8 cellular contexts compared by ENCODE assay signal in the genomic region with DNA sequence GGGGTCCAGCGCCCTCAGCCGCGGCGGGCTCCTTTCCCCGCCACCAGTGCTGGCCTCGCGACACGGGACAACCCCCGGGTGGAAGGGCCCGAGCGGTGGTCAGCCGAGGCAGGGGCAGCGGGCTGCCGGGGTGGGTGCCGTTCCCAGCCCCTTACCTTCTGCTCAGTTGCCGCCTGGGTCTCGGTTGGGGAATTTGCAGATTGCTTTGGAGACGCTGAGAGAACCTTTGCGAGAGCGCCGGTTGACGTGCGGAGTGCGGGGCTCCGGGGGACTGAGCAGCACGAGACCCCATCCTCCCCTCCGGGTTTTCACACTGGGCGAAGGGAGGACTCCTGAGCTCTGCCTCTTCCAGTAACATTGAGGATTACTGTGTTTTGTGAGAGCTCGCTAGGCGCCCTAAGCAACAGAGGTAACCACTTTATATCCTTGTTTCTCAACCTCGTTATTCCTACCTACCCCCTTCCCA. TPM values are rescaled to one million over a fixed set of nuclear protein-coding genes. Genes with fewer than 3 reads are reported as not detected.
DNase-seq lines count a peak whose midpoint lies in the region; ATAC-seq, FAIRE-seq and TF ChIP-seq lines count a peak whose summit lies in the region.

No MANE protein-coding gene starts in this region.

- H3K9me3 Mint-ChIP-seq in activated CD4-positive, alpha-beta memory T cell treated with anti-CD3 and anti-CD28 coated beads for 36 hours, result no peaks in the 10 kb centered on the region

- peak; percentile 23 for DNase-seq in activated CD4-positive, alpha-beta memory T cell treated with anti-CD3 and anti-CD28 coated beads for 36 hours
- DNase-seq in right cardiac atrium (no peak), smooth muscle cell (lab: John Stamatoyannopoulos, UW; ENCODE audit: unreplicated experiment) (no peak), hypothalamus (lab: John Stamatoyannopoulos, UW) (no peak), NCI-H2227 (lab: John Stamatoyannopoulos, UW; ENCODE audit: unreplicated experiment) (no peak), GM12892 (ENCODE audit: insufficient read length) (no peak)

- peak overlapping the region; percentile 94 for H3K4me3 Mint-ChIP-seq in activated CD4-positive, alpha-beta memory T cell treated with anti-CD3 and anti-CD28 coated beads for 36 hours

- TF ChIP-seq POLR2A in GM12892 (IDR thresholded peaks at IDR 0.05; ENCODE audit: low read depth, low read length), result no peak

- peaks cover 12% of the 10 kb centered on the region for H3K36me3 Mint-ChIP-seq in activated CD4-positive, alpha-beta memory T cell treated with anti-CD3 and anti-CD28 coated beads for 36 hours

- POLR2A ChIA-PET in activated CD4-positive, alpha-beta memory T cell treated with anti-CD3 and anti-CD28 coated beads for 36 hours (lab: Charles Lee), result interaction anchor here (0.8 to 1.5 kb wide), 3 partner anchors 11 to 506 kb away, joined by 3 to 6 read pairs (median 6); a partner anchor contains a TSS

- peak; percentile 17 for ATAC-seq in GM18907 (IDR thresholded peaks at IDR 0.05; ENCODE audit: unreplicated experiment)
- ATAC-seq in HG02852 (IDR thresholded peaks at IDR 0.05; ENCODE audit: unreplicated experiment), result peak; percentile 10
- ATAC-seq in right cardiac atrium, result no peak

- TF ChIP-seq CTCF in smooth muscle cell (IDR thresholded peaks at IDR 0.05; ENCODE audit: borderline replicate concordance, insufficient read depth, poor library complexity, severe bottlenecking), result no peak

- no peaks in the 10 kb centered on the region for H3K27me3 Mint-ChIP-seq in activated CD4-positive, alpha-beta memory T cell treated with anti-CD3 and anti-CD28 coated beads for 36 hours

- intact Hi-C loops in activated CD4-positive, alpha-beta memory T cell treated with anti-CD3 and anti-CD28 coated beads for 36 hours (cut with micrococcal nuclease), result no loop called here
- intact Hi-C loops in right cardiac atrium (cut with DNase I), result loop anchor here in 2 of 4 donors (10.0 kb wide), 1 partner anchor 102 kb away; no protein-coding TSS in a partner anchor

- FAIRE-seq in GM12892 (lab: Jason Lieb, UNC), result no peak

- peaks cover 7% of the 10 kb centered on the region for H3K4me1 ChIP-seq in right cardiac atrium (ENCODE audit: control insufficient read depth, insufficient read depth, low read length)
- H3K4me1 ChIP-seq in smooth muscle cell (ENCODE audit: low read depth), result peaks cover 6% of the 10 kb centered on the region

- H4K20me1 ChIP-seq in smooth muscle cell (ENCODE audit: low read depth), result no peaks in the 10 kb centered on the region

- H3K9me3 ChIP-seq in right cardiac atrium (ENCODE audit: control insufficient read depth, low read length), result no peaks in the 10 kb centered on the region
- no peaks in the 10 kb centered on the region for H3K9me3 ChIP-seq in smooth muscle cell (replicated peaks; ENCODE audit: low read depth)

- no peaks in the 10 kb centered on the region for H3F3A ChIP-seq in smooth muscle cell (ENCODE audit: low read depth)

- WGBS in right cardiac atrium, result under 1% methylated on average over 31 of the region's 31 CpGs
- 4% methylated on average over 31 of the region's 31 CpGs for WGBS in smooth muscle cell (ENCODE audit: low lambda C conversion rate)

- H3K4me3 ChIP-seq in right cardiac atrium (ENCODE audit: low read length), result peak overlapping the region; percentile 79
- H3K4me3 ChIP-seq in smooth muscle cell, result peak overlapping the region; percentile 82

- peak overlapping the region; percentile 85 for H3K9ac ChIP-seq in smooth muscle cell (ENCODE audit: low read depth)

- peak overlapping the region; percentile 93 for H3K27ac ChIP-seq in right cardiac atrium (ENCODE audit: low read length)
- H3K27ac ChIP-seq in smooth muscle cell (ENCODE audit: low read depth), result peak overlapping the region; percentile 67

- no peaks in the 10 kb centered on the region for H3K27me3 ChIP-seq in right cardiac atrium (ENCODE audit: control insufficient read depth, insufficient read depth)
- no peaks in the 10 kb centered on the region for H3K27me3 ChIP-seq in smooth muscle cell (ENCODE audit: low read depth)

- H3K79me2 ChIP-seq in smooth muscle cell (ENCODE audit: low read depth), result peaks cover 8% of the 10 kb centered on the region

- H3K4me2 ChIP-seq in smooth muscle cell, result peak overlapping the region; percentile 95

- CTCF ChIA-PET in activated CD4-positive, alpha-beta memory T cell treated with anti-CD3 and anti-CD28 coated beads for 36 hours (lab: Charles Lee), result interaction anchor here (1.2 to 5.0 kb wide), 4 partner anchors 10 to 209 kb away, joined by 5 to 25 read pairs (median 11); a partner anchor contains a TSS

- H3K4me1 Mint-ChIP-seq in activated CD4-positive, alpha-beta memory T cell treated with anti-CD3 and anti-CD28 coated beads for 36 hours (ENCODE audit: low read depth), result peaks cover 41% of the 10 kb centered on the region

- H2AFZ ChIP-seq in smooth muscle cell (ENCODE audit: low read depth), result no peak overlapping the region

- H3K36me3 ChIP-seq in smooth muscle cell (ENCODE audit: low read depth), result no peaks in the 10 kb centered on the region

- no peak overlapping the region for H3K27ac Mint-ChIP-seq in activated CD4-positive, alpha-beta memory T cell treated with anti-CD3 and anti-CD28 coated beads for 36 hours

RNA-seq across cellular contexts. Expression of a gene that starts 0.4 kb away (rescaled TPM):
- total RNA-seq in activated CD4-positive, alpha-beta memory T cell treated with anti-CD3 and anti-CD28 coated beads for 36 hours, result 10 to 100 TPM; 17.7 to 19.8 TPM
- total RNA-seq in right cardiac atrium (10 to 100 TPM in 1 of 4 donors, 1 to 10 TPM in 3; 7.7 to 10.5 (median 8.4) TPM), smooth muscle cell (20.6 and 24.9 TPM in 2 replicates)
- polyA plus RNA-seq in right cardiac atrium (7.4 TPM), smooth muscle cell (13.7 and 15.8 TPM in 2 replicates)
- polyA plus RNA-seq in GM12892 (2012; ENCODE audit: missing spikeins), result 5.6 TPM

RNA-seq across cellular contexts. Expression of a gene that starts 0.9 kb away (rescaled TPM):
- 10 to 100 TPM; 12.3 to 12.4 TPM for total RNA-seq in activated CD4-positive, alpha-beta memory T cell treated with anti-CD3 and anti-CD28 coated beads for 36 hours
- total RNA-seq in right cardiac atrium, result 1 to 10 TPM; 4.6 to 5.8 (median 4.9) TPM
- polyA plus RNA-seq in right cardiac atrium, result 2.9 TPM
- 9.0 and 9.5 TPM in 2 replicates for total RNA-seq in smooth muscle cell
- polyA plus RNA-seq in smooth muscle cell, result 5.3 and 8.2 TPM in 2 replicates
- polyA plus RNA-seq in GM12892 (2012; ENCODE audit: missing spikeins), result 6.5 TPM

RNA-seq across cellular contexts. Expression of a gene that starts 27.7 kb away (rescaled TPM):
- 1 to 10 TPM; 2.9 to 3.0 TPM for total RNA-seq in activated CD4-positive, alpha-beta memory T cell treated with anti-CD3 and anti-CD28 coated beads for 36 hours
- 1 to 10 TPM; 3.5 to 4.6 (median 3.7) TPM for total RNA-seq in right cardiac atrium
- 3.6 TPM for polyA plus RNA-seq in right cardiac atrium
- 0.99 and 2.2 TPM in 2 replicates for total RNA-seq in smooth muscle cell
- 0.90 and 2.8 TPM in 2 replicates for polyA plus RNA-seq in smooth muscle cell
- 3.7 TPM for polyA plus RNA-seq in GM12892 (2012; ENCODE audit: missing spikeins)

RNA-seq across cellular contexts. Expression of a gene that starts 31.4 kb away (rescaled TPM):
- total RNA-seq in activated CD4-positive, alpha-beta memory T cell treated with anti-CD3 and anti-CD28 coated beads for 36 hours, result 10 to 100 TPM; 23.7 to 24.5 TPM
- total RNA-seq in right cardiac atrium, result 100 to 1,000 TPM; 156 to 184 (median 181) TPM
- polyA plus RNA-seq in right cardiac atrium, result 248 TPM
- total RNA-seq in smooth muscle cell, result 115 and 127 TPM in 2 replicates
- 248 and 295 TPM in 2 replicates for polyA plus RNA-seq in smooth muscle cell
- polyA plus RNA-seq in GM12892 (2012; ENCODE audit: missing spikeins), result 12.0 TPM

RNA-seq across cellular contexts. Expression of a gene that starts 31.7 kb away (rescaled TPM):
- total RNA-seq in activated CD4-positive, alpha-beta memory T cell treated with anti-CD3 and anti-CD28 coated beads for 36 hours, result 10 to 100 TPM; 49.3 to 55.4 TPM
- 10 to 100 TPM; 55.2 to 59.7 (median 56.4) TPM for total RNA-seq in right cardiac atrium
- 137 TPM for polyA plus RNA-seq in right cardiac atrium
- 59.7 and 64.1 TPM in 2 replicates for total RNA-seq in smooth muscle cell
- 123 and 143 TPM in 2 replicates for polyA plus RNA-seq in smooth muscle cell
- 37.1 TPM for polyA plus RNA-seq in GM12892 (2012; ENCODE audit: missing spikeins)

Comparison
In these comparisons a context has a peak if more than half of its experiments do, and no peak if none do; other contexts are left out.
1. ATAC-seq: peak in GM18907 (single experiment) and HG02852 (single experiment); none in right cardiac atrium (0 of 2).